1 cellular context compared by ENCODE assay signal in the genomic region with DNA sequence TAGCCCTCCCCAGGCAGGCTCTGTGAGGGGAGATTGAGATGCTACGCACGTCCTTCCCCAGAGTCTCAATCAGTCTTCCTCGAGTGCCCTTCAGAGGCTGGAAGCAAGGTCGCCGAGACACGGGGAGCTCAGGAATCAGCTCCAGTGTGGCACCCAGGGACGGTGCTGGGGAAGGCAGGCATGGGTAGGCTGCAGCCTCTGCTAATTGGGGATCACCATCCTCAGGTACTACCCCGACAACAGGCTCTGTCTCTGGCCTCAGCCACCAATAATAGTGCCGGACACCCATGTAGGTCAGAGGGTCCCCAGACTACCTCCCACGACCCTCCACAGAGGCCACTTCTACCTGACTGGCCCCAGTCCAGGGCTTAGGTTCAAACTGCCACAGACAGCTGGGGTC.
TF ChIP-seq lines count a peak whose summit lies in the region.

No MANE protein-coding gene starts in this region.

TF ChIP-seq in SK-N-SH treated with all-trans-retinoic acid at 6 μM for 48 hours, 23 proteins besides CTCF, POLR2A, EP300 and RAD21 (continued from another document):
- no peak for TF ChIP-seq CREB5 (CRISPR knock-in tag; IDR thresholded peaks at IDR 0.05; ENCODE audit: low read depth)
- TF ChIP-seq POU6F1 (CRISPR knock-in tag; IDR thresholded peaks at IDR 0.05; ENCODE audit: borderline replicate concordance, low read depth): no peak
- no peak for TF ChIP-seq ZNF8 (CRISPR knock-in tag; IDR thresholded peaks at IDR 0.05)
- TF ChIP-seq TCF4 (CRISPR knock-in tag; IDR thresholded peaks at IDR 0.05; ENCODE audit: borderline replicate concordance): no peak
- TF ChIP-seq GLIS3 (CRISPR knock-in tag; IDR thresholded peaks at IDR 0.05): no peak
- TF ChIP-seq ARNTL (CRISPR knock-in tag; IDR thresholded peaks at IDR 0.05; ENCODE audit: borderline replicate concordance, low read depth): no peak
